In genomic region chr18:26437634-26438033, GRCh38 we compare ENCODE assay signal across 1 cellular context.
TF ChIP-seq lines count a peak whose summit lies in the region.

No MANE protein-coding gene starts in this region.

TF ChIP-seq in HEK293, 187 proteins besides CTCF, POLR2A, EP300 and RAD21 (continued from another document):
- TF ChIP-seq ZNF518A (tag by site-specific recombination; conservative IDR thresholded peaks at IDR 0.05; ENCODE audit: low read depth) (peak; percentile 59; the same call in 1 of the 2 replicates), ZNF654 (tag by site-specific recombination; IDR thresholded peaks at IDR 0.05; ENCODE audit: low read depth) (0 out of 2 replicates have a peak, but pooled peaks have one; percentile 13), ZBTB8A (tag by site-specific recombination; IDR thresholded peaks at IDR 0.05) (peak; percentile 41; the same call in 1 of the 2 replicates), ZBTB11 (tag by site-specific recombination; conservative IDR thresholded peaks at IDR 0.05; ENCODE audit: low read depth) (peak; percentile 42; the same call in 1 of the 2 replicates), ZNF623 (tag by site-specific recombination; IDR thresholded peaks at IDR 0.05) (peak; percentile 46)
